Comparison of ENCODE assay signal across 11 cellular contexts in genomic region chr11:120995184-120995583, GRCh38.
"Had no signal": no experiment of that assay in that cellular context is flagged by ENCODE, and none has a peak within 500 bp of the region (broad histone marks: within the 10 kb centered on the region; RNA-seq: fewer than 3 reads in every experiment).

No MANE protein-coding gene starts in this region.

- ATAC-seq: GM23338, HCT116 had no signal

- FAIRE-seq: H1, H54 had no signal

- H3K9ac ChIP-seq: GM23248 had no signal

- H3K4me2 ChIP-seq: GM23338 had no signal

- H3K27ac ChIP-seq: GM23248 had no signal

- DNase-seq: GM23248, GOT3, H7, H9, HCEC 1CT, HFFc6 had no signal

- H3K4me3 ChIP-seq: GM23248, GM23338, HAP-1 had no signal

- H3K9me3 ChIP-seq: HAP-1 had no signal

- H3K4me1 ChIP-seq: HAP-1 had no signal

- H3K36me3 ChIP-seq: HAP-1 had no signal

- H2AFZ ChIP-seq: GM23248, GM23338 had no signal
